In the genomic region with DNA sequence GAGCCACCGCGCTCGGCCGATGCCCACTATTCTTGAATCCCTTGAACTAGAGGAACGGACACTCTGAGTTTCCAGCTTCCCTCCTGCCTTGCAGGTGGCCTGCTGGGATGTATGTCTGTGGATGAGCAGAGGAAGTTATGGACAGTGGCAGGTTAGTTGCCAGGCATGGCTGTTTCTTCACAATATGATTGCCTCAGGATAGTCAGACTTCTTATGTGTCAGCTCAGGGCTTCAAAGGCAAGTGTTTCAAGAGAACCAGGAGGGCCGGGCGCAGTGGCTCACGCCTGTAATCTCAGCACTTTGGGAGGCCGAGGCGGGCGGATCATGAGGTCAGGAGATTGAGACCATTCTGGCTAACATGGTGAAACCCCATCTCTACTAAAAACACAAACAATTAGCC, we compare ENCODE assay signal across 2 cellular contexts. TPM values are rescaled to one million over a fixed set of nuclear protein-coding genes. Genes with fewer than 3 reads are reported as not detected.
"Had no signal": no experiment of that assay in that cellular context is flagged by ENCODE, and none has a peak within 500 bp of the region (broad histone marks: within the 10 kb centered on the region; RNA-seq: fewer than 3 reads in every experiment).

No MANE protein-coding gene starts in this region.

RNA-seq across cellular contexts. Expression of a gene that starts 21.6 kb away (rescaled TPM):
- total RNA-seq: G401, GM12878 had no signal
- polyA plus RNA-seq: GM12878 had no signal
